In genomic region chr10:23067337-23067736, GRCh38 we compare ENCODE assay signal across 2 cellular contexts.
TF ChIP-seq lines count a peak whose summit lies in the region.

No MANE protein-coding gene starts in this region.

TF ChIP-seq in GM23338, 12 proteins besides CTCF, POLR2A, EP300 and RAD21 (continued from another document):
- TF ChIP-seq, protein P1, sequence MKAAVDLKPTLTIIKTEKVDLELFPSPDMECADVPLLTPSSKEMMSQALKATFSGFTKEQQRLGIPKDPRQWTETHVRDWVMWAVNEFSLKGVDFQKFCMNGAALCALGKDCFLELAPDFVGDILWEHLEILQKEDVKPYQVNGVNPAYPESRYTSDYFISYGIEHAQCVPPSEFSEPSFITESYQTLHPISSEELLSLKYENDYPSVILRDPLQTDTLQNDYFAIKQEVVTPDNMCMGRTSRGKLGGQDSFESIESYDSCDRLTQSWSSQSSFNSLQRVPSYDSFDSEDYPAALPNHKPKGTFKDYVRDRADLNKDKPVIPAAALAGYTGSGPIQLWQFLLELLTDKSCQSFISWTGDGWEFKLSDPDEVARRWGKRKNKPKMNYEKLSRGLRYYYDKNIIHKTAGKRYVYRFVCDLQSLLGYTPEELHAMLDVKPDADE (IDR thresholded peaks at IDR 0.05): no peak
- TF ChIP-seq ZNF114 (CRISPR knock-in tag; IDR thresholded peaks at IDR 0.05) (no peak), EZH2phosphoT487 (IDR thresholded peaks at IDR 0.05; ENCODE audit: unreplicated experiment) (no peak), EZH2 (IDR thresholded peaks at IDR 0.05; ENCODE audit: low read depth, unreplicated experiment) (no peak), NANOG (IDR thresholded peaks at IDR 0.05; ENCODE audit: borderline replicate concordance) (no peak), ZNF331 (CRISPR knock-in tag; IDR thresholded peaks at IDR 0.05; ENCODE audit: low read depth) (no peak), STAT1 (IDR thresholded peaks at IDR 0.05; ENCODE audit: unreplicated experiment) (no peak), REST (IDR thresholded peaks at IDR 0.05; ENCODE audit: unreplicated experiment) (no peak), CREB1 (CRISPR knock-in tag; IDR thresholded peaks at IDR 0.05; ENCODE audit: low read depth) (no peak), POLR2AphosphoS5 (IDR thresholded peaks at IDR 0.05; ENCODE audit: low read depth) (no peak), ZNF462 (CRISPR knock-in tag; IDR thresholded peaks at IDR 0.05) (no peak)

TF ChIP-seq in H1, 55 proteins besides CTCF, POLR2A, EP300 and RAD21 (continued from another document):
- TF ChIP-seq, protein P2, sequence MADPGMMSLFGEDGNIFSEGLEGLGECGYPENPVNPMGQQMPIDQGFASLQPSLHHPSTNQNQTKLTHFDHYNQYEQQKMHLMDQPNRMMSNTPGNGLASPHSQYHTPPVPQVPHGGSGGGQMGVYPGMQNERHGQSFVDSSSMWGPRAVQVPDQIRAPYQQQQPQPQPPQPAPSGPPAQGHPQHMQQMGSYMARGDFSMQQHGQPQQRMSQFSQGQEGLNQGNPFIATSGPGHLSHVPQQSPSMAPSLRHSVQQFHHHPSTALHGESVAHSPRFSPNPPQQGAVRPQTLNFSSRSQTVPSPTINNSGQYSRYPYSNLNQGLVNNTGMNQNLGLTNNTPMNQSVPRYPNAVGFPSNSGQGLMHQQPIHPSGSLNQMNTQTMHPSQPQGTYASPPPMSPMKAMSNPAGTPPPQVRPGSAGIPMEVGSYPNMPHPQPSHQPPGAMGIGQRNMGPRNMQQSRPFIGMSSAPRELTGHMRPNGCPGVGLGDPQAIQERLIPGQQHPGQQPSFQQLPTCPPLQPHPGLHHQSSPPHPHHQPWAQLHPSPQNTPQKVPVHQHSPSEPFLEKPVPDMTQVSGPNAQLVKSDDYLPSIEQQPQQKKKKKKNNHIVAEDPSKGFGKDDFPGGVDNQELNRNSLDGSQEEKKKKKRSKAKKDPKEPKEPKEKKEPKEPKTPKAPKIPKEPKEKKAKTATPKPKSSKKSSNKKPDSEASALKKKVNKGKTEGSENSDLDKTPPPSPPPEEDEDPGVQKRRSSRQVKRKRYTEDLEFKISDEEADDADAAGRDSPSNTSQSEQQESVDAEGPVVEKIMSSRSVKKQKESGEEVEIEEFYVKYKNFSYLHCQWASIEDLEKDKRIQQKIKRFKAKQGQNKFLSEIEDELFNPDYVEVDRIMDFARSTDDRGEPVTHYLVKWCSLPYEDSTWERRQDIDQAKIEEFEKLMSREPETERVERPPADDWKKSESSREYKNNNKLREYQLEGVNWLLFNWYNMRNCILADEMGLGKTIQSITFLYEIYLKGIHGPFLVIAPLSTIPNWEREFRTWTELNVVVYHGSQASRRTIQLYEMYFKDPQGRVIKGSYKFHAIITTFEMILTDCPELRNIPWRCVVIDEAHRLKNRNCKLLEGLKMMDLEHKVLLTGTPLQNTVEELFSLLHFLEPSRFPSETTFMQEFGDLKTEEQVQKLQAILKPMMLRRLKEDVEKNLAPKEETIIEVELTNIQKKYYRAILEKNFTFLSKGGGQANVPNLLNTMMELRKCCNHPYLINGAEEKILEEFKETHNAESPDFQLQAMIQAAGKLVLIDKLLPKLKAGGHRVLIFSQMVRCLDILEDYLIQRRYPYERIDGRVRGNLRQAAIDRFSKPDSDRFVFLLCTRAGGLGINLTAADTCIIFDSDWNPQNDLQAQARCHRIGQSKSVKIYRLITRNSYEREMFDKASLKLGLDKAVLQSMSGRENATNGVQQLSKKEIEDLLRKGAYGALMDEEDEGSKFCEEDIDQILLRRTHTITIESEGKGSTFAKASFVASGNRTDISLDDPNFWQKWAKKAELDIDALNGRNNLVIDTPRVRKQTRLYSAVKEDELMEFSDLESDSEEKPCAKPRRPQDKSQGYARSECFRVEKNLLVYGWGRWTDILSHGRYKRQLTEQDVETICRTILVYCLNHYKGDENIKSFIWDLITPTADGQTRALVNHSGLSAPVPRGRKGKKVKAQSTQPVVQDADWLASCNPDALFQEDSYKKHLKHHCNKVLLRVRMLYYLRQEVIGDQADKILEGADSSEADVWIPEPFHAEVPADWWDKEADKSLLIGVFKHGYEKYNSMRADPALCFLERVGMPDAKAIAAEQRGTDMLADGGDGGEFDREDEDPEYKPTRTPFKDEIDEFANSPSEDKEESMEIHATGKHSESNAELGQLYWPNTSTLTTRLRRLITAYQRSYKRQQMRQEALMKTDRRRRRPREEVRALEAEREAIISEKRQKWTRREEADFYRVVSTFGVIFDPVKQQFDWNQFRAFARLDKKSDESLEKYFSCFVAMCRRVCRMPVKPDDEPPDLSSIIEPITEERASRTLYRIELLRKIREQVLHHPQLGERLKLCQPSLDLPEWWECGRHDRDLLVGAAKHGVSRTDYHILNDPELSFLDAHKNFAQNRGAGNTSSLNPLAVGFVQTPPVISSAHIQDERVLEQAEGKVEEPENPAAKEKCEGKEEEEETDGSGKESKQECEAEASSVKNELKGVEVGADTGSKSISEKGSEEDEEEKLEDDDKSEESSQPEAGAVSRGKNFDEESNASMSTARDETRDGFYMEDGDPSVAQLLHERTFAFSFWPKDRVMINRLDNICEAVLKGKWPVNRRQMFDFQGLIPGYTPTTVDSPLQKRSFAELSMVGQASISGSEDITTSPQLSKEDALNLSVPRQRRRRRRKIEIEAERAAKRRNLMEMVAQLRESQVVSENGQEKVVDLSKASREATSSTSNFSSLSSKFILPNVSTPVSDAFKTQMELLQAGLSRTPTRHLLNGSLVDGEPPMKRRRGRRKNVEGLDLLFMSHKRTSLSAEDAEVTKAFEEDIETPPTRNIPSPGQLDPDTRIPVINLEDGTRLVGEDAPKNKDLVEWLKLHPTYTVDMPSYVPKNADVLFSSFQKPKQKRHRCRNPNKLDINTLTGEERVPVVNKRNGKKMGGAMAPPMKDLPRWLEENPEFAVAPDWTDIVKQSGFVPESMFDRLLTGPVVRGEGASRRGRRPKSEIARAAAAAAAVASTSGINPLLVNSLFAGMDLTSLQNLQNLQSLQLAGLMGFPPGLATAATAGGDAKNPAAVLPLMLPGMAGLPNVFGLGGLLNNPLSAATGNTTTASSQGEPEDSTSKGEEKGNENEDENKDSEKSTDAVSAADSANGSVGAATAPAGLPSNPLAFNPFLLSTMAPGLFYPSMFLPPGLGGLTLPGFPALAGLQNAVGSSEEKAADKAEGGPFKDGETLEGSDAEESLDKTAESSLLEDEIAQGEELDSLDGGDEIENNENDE (IDR thresholded peaks at IDR 0.05; ENCODE audit: insufficient replicate concordance, low read length): no peak
- no peak for TF ChIP-seq MAFK (IDR thresholded peaks at IDR 0.05; ENCODE audit: low read depth, low read length)
- TF ChIP-seq TAF1 (IDR thresholded peaks at IDR 0.05; ENCODE audit: low read depth, low read length): no peak
- TF ChIP-seq SP1 (IDR thresholded peaks at IDR 0.05; ENCODE audit: low read depth, low read length): no peak
- no peak for TF ChIP-seq FOSL1 (IDR thresholded peaks at IDR 0.05; ENCODE audit: insufficient read depth, low read depth, low read length)
- TF ChIP-seq BACH1 (IDR thresholded peaks at IDR 0.05; ENCODE audit: low read length): no peak
- no peak for TF ChIP-seq CTBP2 (IDR thresholded peaks at IDR 0.05; ENCODE audit: borderline replicate concordance, insufficient read depth, insufficient read length, low read length)
- TF ChIP-seq PHF8 (conservative IDR thresholded peaks at IDR 0.05; ENCODE audit: low read depth, low read length): no peak
